Comparison of ENCODE assay signal across 1 cellular context in the genomic region with DNA sequence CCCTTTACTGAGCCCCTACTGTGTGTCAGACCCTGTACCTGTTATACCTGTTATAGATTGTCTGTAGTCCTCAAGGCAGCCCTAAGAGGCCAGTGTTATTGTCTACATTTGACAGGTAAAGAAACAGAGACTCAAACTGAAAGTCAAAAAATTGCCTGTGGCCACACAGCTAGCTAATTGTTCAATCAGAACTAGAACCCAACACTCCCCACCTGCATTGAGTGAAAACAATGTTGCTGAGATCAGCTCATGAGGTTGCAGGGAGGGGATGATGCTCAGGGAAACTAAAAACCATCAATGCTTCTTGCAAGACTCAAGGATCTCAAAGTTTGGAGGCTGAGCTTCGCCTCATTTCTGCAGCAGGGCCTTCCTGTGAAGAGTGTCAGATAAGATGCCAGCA.
TF ChIP-seq lines count a peak whose summit lies in the region.

No MANE protein-coding gene starts in this region.

TF ChIP-seq in H1, 55 proteins besides CTCF, POLR2A, EP300 and RAD21:
- TF ChIP-seq, protein P1, sequence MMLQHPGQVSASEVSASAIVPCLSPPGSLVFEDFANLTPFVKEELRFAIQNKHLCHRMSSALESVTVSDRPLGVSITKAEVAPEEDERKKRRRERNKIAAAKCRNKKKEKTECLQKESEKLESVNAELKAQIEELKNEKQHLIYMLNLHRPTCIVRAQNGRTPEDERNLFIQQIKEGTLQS (IDR thresholded peaks at IDR 0.05; ENCODE audit: insufficient read depth, low read depth, low read length): no peak
- no peak for TF ChIP-seq EGR1 (IDR thresholded peaks at IDR 0.05; ENCODE audit: borderline replicate concordance, low read depth, low read length)
TF ChIP-seq in H1: peak in this region for 0.
